ENCODE assay signal across 22 cellular contexts in genomic region chr18:11747286-11747685, GRCh38.
"Had no signal": no experiment of that assay in that cellular context is flagged by ENCODE, and none has a peak within 500 bp of the region (broad histone marks: within the 10 kb centered on the region; RNA-seq: fewer than 3 reads in every experiment).

No MANE protein-coding gene starts in this region.

- ATAC-seq: naive thymus-derived CD4-positive, alpha-beta T cell; natural killer cell; right cardiac atrium; right lobe of liver; stimulated activated effector memory CD8-positive, alpha-beta T cell treated with anti-CD3 and anti-CD28 coated beads, Interleukin-12 subunit alpha, Interleukin-12 subunit beta, amount 100 ng/mL, for 72 hours; stimulated activated naive B cell treated with anti-CD40 and anti-IgM and Interleukin-4, amounts not matched to agents 10 μg/mL and 1 μg/mL and 100 μg/mL, for 72 hours; upper lobe of right lung had no signal

- H3K4me1 ChIP-seq: prostate gland, right lobe of liver had no signal

- H3K4me3 ChIP-seq: ovary, prostate gland, right lobe of liver, sigmoid colon, stomach, thoracic aorta, tibial artery, transverse colon, upper lobe of right lung, uterus had no signal

- H3K27me3 ChIP-seq: ovary, uterus had no signal

- H3K36me3 ChIP-seq: neutrophil, ovary, prostate gland, right lobe of liver, sigmoid colon, stomach, thoracic aorta, tibial artery, transverse colon, upper lobe of right lung, uterus had no signal

- H3K9me3 ChIP-seq: neutrophil, ovary, prostate gland, right lobe of liver, sigmoid colon, stomach, thoracic aorta, tibial artery, transverse colon, upper lobe of right lung, uterus had no signal

- H3K27ac ChIP-seq: neutrophil, ovary, prostate gland, right lobe of liver, sigmoid colon, stomach, thoracic aorta, tibial artery, transverse colon, upper lobe of right lung, uterus had no signal

- DNase-seq: naive thymus-derived CD4-positive, alpha-beta T cell; natural killer cell; ovary; right cardiac atrium; right lobe of liver; sigmoid colon; small intestine; stimulated activated CD4-positive, alpha-beta T cell treated with anti-CD3 and anti-CD28 coated beads, Interleukin-15, amount 100 ng/mL, for 24 hours; stimulated activated CD4-positive, alpha-beta T cell treated with anti-CD3 and anti-CD28 coated beads, Interleukin-2, amount 100 ng/mL, for 24 hours; stimulated activated CD4-positive, alpha-beta T cell treated with anti-CD3 and anti-CD28 coated beads, Interleukin-2, amount 100 ng/mL, for 48 hours; stimulated activated CD4-positive, alpha-beta T cell treated with anti-CD3 and anti-CD28 coated beads, Interleukin-4, amount 100 ng/mL, for 24 hours; stimulated activated naive B cell treated with anti-CD40 and anti-IgM and Interleukin-4, amounts not matched to agents 10 μg/mL and 1 μg/mL and 100 μg/mL, for 72 hours; stimulated activated naive CD4-positive, alpha-beta T cell treated with Interleukin-2 at 50 U/mL for 16 hours; stomach; tibial artery; transverse colon; upper lobe of right lung; uterus had no signal
